ENCODE assay signal across 11 cellular contexts in the genomic region with DNA sequence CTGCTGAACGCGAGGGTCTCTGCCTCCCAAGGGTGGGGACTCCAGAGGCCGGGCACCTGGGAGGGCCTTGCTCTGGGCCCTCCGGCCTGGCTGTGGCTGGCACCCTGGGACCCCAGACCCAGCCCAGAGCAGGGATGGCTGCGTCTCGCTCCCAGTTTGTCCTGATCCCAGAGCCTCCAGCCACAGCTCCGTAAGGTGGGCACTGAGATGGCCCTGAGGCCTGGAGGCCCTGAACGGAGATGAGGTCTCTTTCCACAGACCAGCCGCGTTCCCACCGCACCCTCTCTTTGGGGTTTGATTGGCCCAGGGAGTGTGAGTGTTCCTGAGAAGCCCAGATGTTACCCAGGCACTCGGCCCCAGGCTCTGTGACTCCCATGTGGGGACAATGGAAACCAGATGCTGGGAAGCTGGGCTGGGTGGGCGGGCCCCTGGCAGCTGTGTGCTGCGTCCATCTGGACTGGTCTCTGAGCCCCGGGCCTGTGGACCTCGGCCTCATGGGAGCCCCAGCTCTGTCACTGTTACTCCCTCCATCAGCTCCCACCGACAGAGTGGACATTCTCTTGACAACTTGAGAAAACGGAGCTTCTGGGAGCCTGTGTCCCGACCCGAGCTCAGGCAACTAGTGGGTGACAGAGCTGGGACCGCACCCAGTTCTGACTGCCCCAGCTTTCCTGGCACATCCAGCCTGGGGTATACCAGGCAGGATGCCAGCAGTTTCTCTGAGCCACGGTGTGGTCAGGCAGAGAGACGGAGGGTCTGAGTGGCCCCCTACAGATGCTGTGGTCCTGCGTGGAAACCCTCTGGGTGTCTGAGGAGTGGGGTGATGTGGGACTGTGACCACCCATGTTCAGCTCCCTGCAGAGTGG. TPM values are rescaled to one million over a fixed set of nuclear protein-coding genes. Genes with fewer than 3 reads are reported as not detected.
DNase-seq lines count a peak whose midpoint lies in the region; ATAC-seq and TF ChIP-seq lines count a peak whose summit lies in the region.
"Had no signal": no experiment of that assay in that cellular context is flagged by ENCODE, and none has a peak within 500 bp of the region (broad histone marks: within the 10 kb centered on the region; RNA-seq: fewer than 3 reads in every experiment).

No MANE protein-coding gene starts in this region.

- peak overlapping the region; percentile 78 to 95 (median 84) for H3K27ac ChIP-seq in Peyer's patch
- H3K27ac ChIP-seq in osteoblast (ENCODE audit: low read depth, low read length), result peak overlapping the region; percentile 92

- H4K20me1 ChIP-seq in osteoblast (ENCODE audit: insufficient read depth, low read length), result no peaks in the 10 kb centered on the region

- ATAC-seq in HG03039 (IDR thresholded peaks at IDR 0.05; ENCODE audit: unreplicated experiment), result no peak
- ATAC-seq: activated CD4-positive, CD25-positive, alpha-beta regulatory T cell treated with anti-CD3 and anti-CD28 coated beads, Interleukin-2, amount 50 U/mL, for 24 hours had no signal

- peak overlapping the region; percentile 90 for H3K4me2 ChIP-seq in osteoblast (ENCODE audit: insufficient read depth, low read length)

- peak overlapping the region; percentile 70 for H2AFZ ChIP-seq in osteoblast (ENCODE audit: low read length)

- DNase-seq in AG08396 (ENCODE audit: low spot score) (peak; percentile 85), Peyer's patch (peak in 2 of 3 donors; percentile 51 to 63), fibroblast of villous mesenchyme (ENCODE audit: low read depth) (peak; percentile 94), osteoblast (ENCODE audit: insufficient read length, low spot score, missing footprints) (peak; percentile 96), superior temporal gyrus (ENCODE audit: extremely low spot score) (no peak), NCI-H1092 (lab: John Stamatoyannopoulos, UW) (no peak)
- DNase-seq in stimulated activated naive CD4-positive, alpha-beta T cell (lab: John Stamatoyannopoulos, UW), result no peak
- DNase-seq: CD4-positive, alpha-beta memory T cell; NCI-H510A treated with DMSO at 0.1 percent for 48 hours had no signal

- TF ChIP-seq POLR2A in Peyer's patch (IDR thresholded peaks at IDR 0.05), result no peak

- H3K4me1 ChIP-seq in Peyer's patch (peaks cover 3 to 48% (median 21%) of the 10 kb centered on the region in 4 donors), osteoblast (ENCODE audit: insufficient read depth, low read length) (peaks cover 36% of the 10 kb centered on the region)

- H3K4me3 ChIP-seq in Peyer's patch (peak overlapping the region in 1 of 4 donors; percentile 56), fibroblast of villous mesenchyme (ENCODE audit: low read depth, low read length) (no peak overlapping the region), osteoblast (ENCODE audit: insufficient read depth, low read length) (peak overlapping the region; percentile 73)

- H3K36me3 ChIP-seq in Peyer's patch, result no peaks in the 10 kb centered on the region
- no peaks in the 10 kb centered on the region for H3K36me3 ChIP-seq in osteoblast (ENCODE audit: insufficient read depth, low read length)

- H3K27me3 ChIP-seq in Peyer's patch (peaks cover 0 to 9% of the 10 kb centered on the region in 2 donors), osteoblast (ENCODE audit: insufficient read depth, low read length) (no peaks in the 10 kb centered on the region)

- no peaks in the 10 kb centered on the region for H3K79me2 ChIP-seq in osteoblast (ENCODE audit: insufficient read depth, low read length)

- TF ChIP-seq CTCF in Peyer's patch (IDR thresholded peaks at IDR 0.05) (no peak), fibroblast of villous mesenchyme (IDR thresholded peaks at IDR 0.05; ENCODE audit: insufficient read depth, low read depth, low read length) (no peak), osteoblast (IDR thresholded peaks at IDR 0.05; ENCODE audit: extremely low read depth, low read depth, low read length) (no peak)

- no peaks in the 10 kb centered on the region for H3K9me3 ChIP-seq in Peyer's patch
- no peaks in the 10 kb centered on the region for H3K9me3 ChIP-seq in osteoblast (ENCODE audit: low read depth, low read length)

RNA-seq across cellular contexts. Expression of a gene that starts 9.8 kb away (rescaled TPM):
- total RNA-seq in Peyer's patch (100 to 1,000 TPM in 3 of 4 donors, 10 to 100 TPM in 1; 37.7 to 458 (median 161) TPM), fibroblast of villous mesenchyme (538 and 819 TPM in 2 replicates), osteoblast (1,531 and 1,612 TPM in 2 replicates)

Comparison
In these comparisons a context has a peak if more than half of its experiments do, and no peak if none do; other contexts are left out.
1. DNase-seq: peak in AG08396 (single experiment), Peyer's patch (2 of 3), fibroblast of villous mesenchyme (single experiment) and osteoblast (single experiment); none in superior temporal gyrus (single experiment), stimulated activated naive CD4-positive, alpha-beta T cell (0 of 6) and NCI-H1092 (single experiment).